Comparison of ENCODE assay signal across 1 cellular context in genomic region chrX:132257116-132257515, GRCh38.
TF ChIP-seq lines count a peak whose summit lies in the region.

No MANE protein-coding gene starts in this region.

TF ChIP-seq in HepG2, 621 proteins besides CTCF, POLR2A, EP300 and RAD21:
- TF ChIP-seq ZNF329 (CRISPR knock-in tag; IDR thresholded peaks at IDR 0.05; ENCODE audit: low read depth) (no peak), ZNF143 (CRISPR knock-in tag; IDR thresholded peaks at IDR 0.05) (no peak), THAP7 (CRISPR knock-in tag; IDR thresholded peaks at IDR 0.05) (no peak), KDM3A (CRISPR knock-in tag; IDR thresholded peaks at IDR 0.05; ENCODE audit: low read depth) (no peak), YY1 (IDR thresholded peaks at IDR 0.05; ENCODE audit: insufficient read depth, insufficient replicate concordance, low read depth, low read length) (no peak), ZNF44 (CRISPR knock-in tag; IDR thresholded peaks at IDR 0.05) (no peak), ZNF512B (CRISPR knock-in tag; IDR thresholded peaks at IDR 0.05; ENCODE audit: borderline replicate concordance) (no peak), REL (CRISPR knock-in tag; conservative IDR thresholded peaks at IDR 0.05) (no peak), MEF2D (CRISPR knock-in tag; IDR thresholded peaks at IDR 0.05) (no peak), ZNF691 (CRISPR knock-in tag; IDR thresholded peaks at IDR 0.05; ENCODE audit: borderline replicate concordance, low read depth) (no peak), ZNF576 (CRISPR knock-in tag; IDR thresholded peaks at IDR 0.05) (no peak)
